8 cellular contexts compared by ENCODE assay signal in genomic region chr13:110126391-110126961, GRCh38.
DNase-seq lines count a peak whose midpoint lies in the region; ATAC-seq and TF ChIP-seq lines count a peak whose summit lies in the region.

No MANE protein-coding gene starts in this region.

- H3K36me3 ChIP-seq in NT2/D1 (ENCODE audit: insufficient read depth, insufficient read length, low read length), result no peaks in the 10 kb centered on the region

- no peaks in the 10 kb centered on the region for H3K4me1 Mint-ChIP-seq in CD4-positive, alpha-beta T cell (ENCODE audit: low read depth)

- ATAC-seq in CD4-positive, alpha-beta T cell (ENCODE audit: poor library complexity), result no peak
- no peak for ATAC-seq in HG02759 (IDR thresholded peaks at IDR 0.05; ENCODE audit: unreplicated experiment)
- no peak for ATAC-seq in activated CD4-positive, CD25-positive, alpha-beta regulatory T cell treated with anti-CD3 and anti-CD28 coated beads, Interleukin-2, amount 50 U/mL, for 24 hours

- H3K9ac ChIP-seq in NT2/D1 (ENCODE audit: insufficient read length, low read depth), result peak overlapping the region; percentile 9

- no peak overlapping the region for H3K4me3 Mint-ChIP-seq in CD4-positive, alpha-beta T cell

- no peak overlapping the region for H3K27ac ChIP-seq in CD4-positive, alpha-beta T cell (ENCODE audit: low read depth, low read length)

- H3K4me3 ChIP-seq in NT2/D1 (ENCODE audit: insufficient read length, low read depth), result no peak overlapping the region

- peak; percentile 83 for DNase-seq in COLO829 (ENCODE audit: low spot score)
- peak; percentile 84 for DNase-seq in NT2/D1 (ENCODE audit: low read depth, low spot score)
- DNase-seq in fibroblast of gingiva (ENCODE audit: low read depth), result peak; percentile 87
- DNase-seq in occipital lobe (lab: John Stamatoyannopoulos, UW), result peak; percentile 27
- no peak for DNase-seq in cortex of kidney (lab: John Stamatoyannopoulos, UW)
- DNase-seq in CD4-positive, alpha-beta T cell, result no peak

- TF ChIP-seq CTCF in CD4-positive, alpha-beta T cell (IDR thresholded peaks at IDR 0.05), result no peak

- H3K9me3 Mint-ChIP-seq in CD4-positive, alpha-beta T cell, result no peaks in the 10 kb centered on the region

- H3K27me3 ChIP-seq in NT2/D1 (ENCODE audit: insufficient read depth, insufficient read length), result no peaks in the 10 kb centered on the region
- H3K27me3 ChIP-seq in CD4-positive, alpha-beta T cell (ENCODE audit: control insufficient read depth, insufficient read depth, low read length), result peaks cover 2% of the 10 kb centered on the region

- CTCF ChIA-PET in CD4-positive, alpha-beta T cell (lab: Charles Lee), result no interaction called here

- peaks cover 12% of the 10 kb centered on the region for H3K4me1 ChIP-seq in NT2/D1 (ENCODE audit: insufficient read depth, insufficient read length)

- POLR2A ChIA-PET in CD4-positive, alpha-beta T cell (lab: Charles Lee), result no interaction called here

- intact Hi-C loops in CD4-positive, alpha-beta T cell (cut with DNase I, micrococcal nuclease), result no loop called here

- peaks cover 65% of the 10 kb centered on the region for H3K27me3 Mint-ChIP-seq in CD4-positive, alpha-beta T cell

- H3K27ac Mint-ChIP-seq in CD4-positive, alpha-beta T cell, result no peak overlapping the region

- no peaks in the 10 kb centered on the region for H3K36me3 Mint-ChIP-seq in CD4-positive, alpha-beta T cell (ENCODE audit: low read depth)

- peaks cover 16% of the 10 kb centered on the region for H3K9me3 ChIP-seq in NT2/D1 (ENCODE audit: insufficient read depth, low read length)
- H3K9me3 ChIP-seq in CD4-positive, alpha-beta T cell (ENCODE audit: control insufficient read depth, low read length), result no peaks in the 10 kb centered on the region

Comparison
In these comparisons a context has a peak if more than half of its experiments do, and no peak if none do; other contexts are left out.
1. DNase-seq: peak in COLO829 (single experiment), NT2/D1 (single experiment), fibroblast of gingiva (single experiment) and occipital lobe (single experiment); none in cortex of kidney (single experiment) and CD4-positive, alpha-beta T cell (0 of 10).